1 cellular context compared by ENCODE assay signal in the genomic region with DNA sequence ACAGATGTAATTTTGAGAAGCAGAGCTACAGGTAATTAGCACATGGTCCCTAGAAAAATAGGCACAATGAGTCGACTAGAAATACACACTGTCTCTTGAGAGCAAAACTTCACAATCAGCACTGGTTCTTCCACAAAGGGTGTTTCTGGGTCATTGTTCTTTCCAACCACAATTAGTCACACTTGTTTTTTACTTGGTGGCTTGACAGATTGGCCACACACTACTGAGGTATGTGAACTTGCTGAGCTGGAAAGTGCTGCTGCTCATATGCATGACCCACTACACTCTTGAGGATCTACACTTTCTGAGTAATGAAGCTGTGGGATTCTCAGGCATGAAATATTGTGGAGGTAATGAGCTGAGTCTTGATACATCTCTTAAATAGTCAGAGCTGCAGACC.
TF ChIP-seq lines count a peak whose summit lies in the region.

No MANE protein-coding gene starts in this region.

TF ChIP-seq in GM23338, 12 proteins besides CTCF, POLR2A, EP300 and RAD21 (continued from another document):
- TF ChIP-seq, protein P1, sequence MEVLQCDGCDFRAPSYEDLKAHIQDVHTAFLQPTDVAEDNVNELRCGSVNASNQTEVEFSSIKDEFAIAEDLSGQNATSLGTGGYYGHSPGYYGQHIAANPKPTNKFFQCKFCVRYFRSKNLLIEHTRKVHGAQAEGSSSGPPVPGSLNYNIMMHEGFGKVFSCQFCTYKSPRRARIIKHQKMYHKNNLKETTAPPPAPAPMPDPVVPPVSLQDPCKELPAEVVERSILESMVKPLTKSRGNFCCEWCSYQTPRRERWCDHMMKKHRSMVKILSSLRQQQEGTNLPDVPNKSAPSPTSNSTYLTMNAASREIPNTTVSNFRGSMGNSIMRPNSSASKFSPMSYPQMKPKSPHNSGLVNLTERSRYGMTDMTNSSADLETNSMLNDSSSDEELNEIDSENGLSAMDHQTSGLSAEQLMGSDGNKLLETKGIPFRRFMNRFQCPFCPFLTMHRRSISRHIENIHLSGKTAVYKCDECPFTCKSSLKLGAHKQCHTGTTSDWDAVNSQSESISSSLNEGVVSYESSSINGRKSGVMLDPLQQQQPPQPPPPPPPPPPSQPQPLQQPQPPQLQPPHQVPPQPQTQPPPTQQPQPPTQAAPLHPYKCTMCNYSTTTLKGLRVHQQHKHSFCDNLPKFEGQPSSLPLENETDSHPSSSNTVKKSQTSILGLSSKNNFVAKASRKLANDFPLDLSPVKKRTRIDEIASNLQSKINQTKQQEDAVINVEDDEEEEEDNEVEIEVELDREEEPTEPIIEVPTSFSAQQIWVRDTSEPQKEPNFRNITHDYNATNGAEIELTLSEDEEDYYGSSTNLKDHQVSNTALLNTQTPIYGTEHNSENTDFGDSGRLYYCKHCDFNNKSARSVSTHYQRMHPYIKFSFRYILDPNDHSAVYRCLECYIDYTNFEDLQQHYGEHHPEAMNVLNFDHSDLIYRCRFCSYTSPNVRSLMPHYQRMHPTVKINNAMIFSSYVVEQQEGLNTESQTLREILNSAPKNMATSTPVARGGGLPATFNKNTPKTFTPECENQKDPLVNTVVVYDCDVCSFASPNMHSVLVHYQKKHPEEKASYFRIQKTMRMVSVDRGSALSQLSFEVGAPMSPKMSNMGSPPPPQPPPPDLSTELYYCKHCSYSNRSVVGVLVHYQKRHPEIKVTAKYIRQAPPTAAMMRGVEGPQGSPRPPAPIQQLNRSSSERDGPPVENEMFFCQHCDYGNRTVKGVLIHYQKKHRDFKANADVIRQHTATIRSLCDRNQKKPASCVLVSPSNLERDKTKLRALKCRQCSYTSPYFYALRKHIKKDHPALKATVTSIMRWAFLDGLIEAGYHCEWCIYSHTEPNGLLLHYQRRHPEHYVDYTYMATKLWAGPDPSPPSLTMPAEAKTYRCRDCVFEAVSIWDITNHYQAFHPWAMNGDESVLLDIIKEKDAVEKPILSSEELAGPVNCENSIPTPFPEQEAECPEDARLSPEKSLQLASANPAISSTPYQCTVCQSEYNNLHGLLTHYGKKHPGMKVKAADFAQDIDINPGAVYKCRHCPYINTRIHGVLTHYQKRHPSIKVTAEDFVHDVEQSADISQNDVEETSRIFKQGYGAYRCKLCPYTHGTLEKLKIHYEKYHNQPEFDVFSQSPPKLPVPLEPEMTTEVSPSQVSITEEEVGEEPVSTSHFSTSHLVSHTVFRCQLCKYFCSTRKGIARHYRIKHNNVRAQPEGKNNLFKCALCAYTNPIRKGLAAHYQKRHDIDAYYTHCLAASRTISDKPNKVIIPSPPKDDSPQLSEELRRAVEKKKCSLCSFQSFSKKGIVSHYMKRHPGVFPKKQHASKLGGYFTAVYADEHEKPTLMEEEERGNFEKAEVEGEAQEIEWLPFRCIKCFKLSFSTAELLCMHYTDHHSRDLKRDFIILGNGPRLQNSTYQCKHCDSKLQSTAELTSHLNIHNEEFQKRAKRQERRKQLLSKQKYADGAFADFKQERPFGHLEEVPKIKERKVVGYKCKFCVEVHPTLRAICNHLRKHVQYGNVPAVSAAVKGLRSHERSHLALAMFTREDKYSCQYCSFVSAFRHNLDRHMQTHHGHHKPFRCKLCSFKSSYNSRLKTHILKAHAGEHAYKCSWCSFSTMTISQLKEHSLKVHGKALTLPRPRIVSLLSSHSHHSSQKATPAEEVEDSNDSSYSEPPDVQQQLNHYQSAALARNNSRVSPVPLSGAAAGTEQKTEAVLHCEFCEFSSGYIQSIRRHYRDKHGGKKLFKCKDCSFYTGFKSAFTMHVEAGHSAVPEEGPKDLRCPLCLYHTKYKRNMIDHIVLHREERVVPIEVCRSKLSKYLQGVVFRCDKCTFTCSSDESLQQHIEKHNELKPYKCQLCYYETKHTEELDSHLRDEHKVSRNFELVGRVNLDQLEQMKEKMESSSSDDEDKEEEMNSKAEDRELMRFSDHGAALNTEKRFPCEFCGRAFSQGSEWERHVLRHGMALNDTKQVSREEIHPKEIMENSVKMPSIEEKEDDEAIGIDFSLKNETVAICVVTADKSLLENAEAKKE (CRISPR knock-in tag; IDR thresholded peaks at IDR 0.05) = no peak
- TF ChIP-seq, protein P2, sequence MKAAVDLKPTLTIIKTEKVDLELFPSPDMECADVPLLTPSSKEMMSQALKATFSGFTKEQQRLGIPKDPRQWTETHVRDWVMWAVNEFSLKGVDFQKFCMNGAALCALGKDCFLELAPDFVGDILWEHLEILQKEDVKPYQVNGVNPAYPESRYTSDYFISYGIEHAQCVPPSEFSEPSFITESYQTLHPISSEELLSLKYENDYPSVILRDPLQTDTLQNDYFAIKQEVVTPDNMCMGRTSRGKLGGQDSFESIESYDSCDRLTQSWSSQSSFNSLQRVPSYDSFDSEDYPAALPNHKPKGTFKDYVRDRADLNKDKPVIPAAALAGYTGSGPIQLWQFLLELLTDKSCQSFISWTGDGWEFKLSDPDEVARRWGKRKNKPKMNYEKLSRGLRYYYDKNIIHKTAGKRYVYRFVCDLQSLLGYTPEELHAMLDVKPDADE (IDR thresholded peaks at IDR 0.05) = no peak
- TF ChIP-seq STAT1 (IDR thresholded peaks at IDR 0.05; ENCODE audit: unreplicated experiment) = no peak
- TF ChIP-seq ZNF114 (CRISPR knock-in tag; IDR thresholded peaks at IDR 0.05) = no peak
- TF ChIP-seq, protein P3, sequence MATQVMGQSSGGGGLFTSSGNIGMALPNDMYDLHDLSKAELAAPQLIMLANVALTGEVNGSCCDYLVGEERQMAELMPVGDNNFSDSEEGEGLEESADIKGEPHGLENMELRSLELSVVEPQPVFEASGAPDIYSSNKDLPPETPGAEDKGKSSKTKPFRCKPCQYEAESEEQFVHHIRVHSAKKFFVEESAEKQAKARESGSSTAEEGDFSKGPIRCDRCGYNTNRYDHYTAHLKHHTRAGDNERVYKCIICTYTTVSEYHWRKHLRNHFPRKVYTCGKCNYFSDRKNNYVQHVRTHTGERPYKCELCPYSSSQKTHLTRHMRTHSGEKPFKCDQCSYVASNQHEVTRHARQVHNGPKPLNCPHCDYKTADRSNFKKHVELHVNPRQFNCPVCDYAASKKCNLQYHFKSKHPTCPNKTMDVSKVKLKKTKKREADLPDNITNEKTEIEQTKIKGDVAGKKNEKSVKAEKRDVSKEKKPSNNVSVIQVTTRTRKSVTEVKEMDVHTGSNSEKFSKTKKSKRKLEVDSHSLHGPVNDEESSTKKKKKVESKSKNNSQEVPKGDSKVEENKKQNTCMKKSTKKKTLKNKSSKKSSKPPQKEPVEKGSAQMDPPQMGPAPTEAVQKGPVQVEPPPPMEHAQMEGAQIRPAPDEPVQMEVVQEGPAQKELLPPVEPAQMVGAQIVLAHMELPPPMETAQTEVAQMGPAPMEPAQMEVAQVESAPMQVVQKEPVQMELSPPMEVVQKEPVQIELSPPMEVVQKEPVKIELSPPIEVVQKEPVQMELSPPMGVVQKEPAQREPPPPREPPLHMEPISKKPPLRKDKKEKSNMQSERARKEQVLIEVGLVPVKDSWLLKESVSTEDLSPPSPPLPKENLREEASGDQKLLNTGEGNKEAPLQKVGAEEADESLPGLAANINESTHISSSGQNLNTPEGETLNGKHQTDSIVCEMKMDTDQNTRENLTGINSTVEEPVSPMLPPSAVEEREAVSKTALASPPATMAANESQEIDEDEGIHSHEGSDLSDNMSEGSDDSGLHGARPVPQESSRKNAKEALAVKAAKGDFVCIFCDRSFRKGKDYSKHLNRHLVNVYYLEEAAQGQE (IDR thresholded peaks at IDR 0.05; ENCODE audit: unreplicated experiment) = no peak
- TF ChIP-seq POLR2AphosphoS5 (IDR thresholded peaks at IDR 0.05; ENCODE audit: low read depth) = no peak
- no peak for TF ChIP-seq JUNB (IDR thresholded peaks at IDR 0.05; ENCODE audit: unreplicated experiment)
- no peak for TF ChIP-seq EZH2 (IDR thresholded peaks at IDR 0.05; ENCODE audit: low read depth, unreplicated experiment)
